In genomic region chr16:19700319-19700781, GRCh38 we compare ENCODE assay signal across 9 cellular contexts. TPM values are rescaled to one million over a fixed set of nuclear protein-coding genes. Genes with fewer than 3 reads are reported as not detected.
DNase-seq lines count a peak whose midpoint lies in the region; ATAC-seq lines count a peak whose summit lies in the region.
"Had no signal": no experiment of that assay in that cellular context is flagged by ENCODE, and none has a peak within 500 bp of the region (broad histone marks: within the 10 kb centered on the region; RNA-seq: fewer than 3 reads in every experiment).

No MANE protein-coding gene starts in this region.

- H3K27ac Mint-ChIP-seq in central memory CD8-positive, alpha-beta T cell (ENCODE audit: low read depth), result peak overlapping the region; percentile 57

- no peaks in the 10 kb centered on the region for H3K27me3 Mint-ChIP-seq in central memory CD8-positive, alpha-beta T cell

- ATAC-seq in central memory CD8-positive, alpha-beta T cell (replicated peaks; ENCODE audit: extremely low read depth, poor library complexity, severe bottlenecking), result no peak
- no peak for ATAC-seq in GM19467 (IDR thresholded peaks at IDR 0.05; ENCODE audit: unreplicated experiment)
- ATAC-seq in GM18861 (IDR thresholded peaks at IDR 0.05; ENCODE audit: unreplicated experiment), result no peak

- DNase-seq in AG08396 (ENCODE audit: low spot score) (peak; percentile 48), HT-29 (ENCODE audit: low spot score) (peak; percentile 57), mucosa of gallbladder (ENCODE audit: low spot score) (peak; percentile 79), SKM-1 (lab: John Stamatoyannopoulos, UW; ENCODE audit: unreplicated experiment) (no peak), RKO (ENCODE audit: low spot score) (no peak)
- no peak for DNase-seq in central memory CD8-positive, alpha-beta T cell (ENCODE audit: low spot score in 2 of 2)
- DNase-seq: midbrain had no signal

- H3K9me3 Mint-ChIP-seq in central memory CD8-positive, alpha-beta T cell, result no peaks in the 10 kb centered on the region

- peaks cover 6% of the 10 kb centered on the region for H3K36me3 Mint-ChIP-seq in central memory CD8-positive, alpha-beta T cell (ENCODE audit: insufficient read depth)

- H3K4me3 Mint-ChIP-seq in central memory CD8-positive, alpha-beta T cell, result no peak overlapping the region

- peaks cover 30% of the 10 kb centered on the region for H3K4me1 Mint-ChIP-seq in central memory CD8-positive, alpha-beta T cell

RNA-seq across cellular contexts. Expression of gene KNOP1, which starts 17.7 kb away (rescaled TPM):
- total RNA-seq in HT-29 (2014; rRNA removed; shearing (Covaris generic)), result 17.0 and 19.2 TPM in 2 replicates
- total RNA-seq in mucosa of gallbladder, result 15.1 TPM

RNA-seq across cellular contexts. Expression of gene IQCK, which starts 17.7 kb away (rescaled TPM):
- total RNA-seq in HT-29 (2014; rRNA removed; shearing (Covaris generic)), result 4.3 and 5.7 TPM in 2 replicates
- total RNA-seq in mucosa of gallbladder, result 23.7 TPM

Comparison
In these comparisons a context has a peak if more than half of its experiments do, and no peak if none do; other contexts are left out.
1. DNase-seq: peak in AG08396 (single experiment), HT-29 (single experiment) and mucosa of gallbladder (single experiment); none in central memory CD8-positive, alpha-beta T cell (0 of 2), SKM-1 (single experiment) and RKO (single experiment).